Comparison of ENCODE assay signal across 11 cellular contexts in genomic region chr2:177396630-177397460, GRCh38. TPM values are rescaled to one million over a fixed set of nuclear protein-coding genes. Genes with fewer than 3 reads are reported as not detected.
DNase-seq lines count a peak whose midpoint lies in the region; ATAC-seq and TF ChIP-seq lines count a peak whose summit lies in the region.
"Had no signal": no experiment of that assay in that cellular context is flagged by ENCODE, and none has a peak within 500 bp of the region (broad histone marks: within the 10 kb centered on the region; RNA-seq: fewer than 3 reads in every experiment).

No MANE protein-coding gene starts in this region.

- DNase-seq in activated naive CD4-positive, alpha-beta T cell treated with anti-CD3 and anti-CD28 coated beads, Interleukin-2, amount 50 U/mL, for 72 hours (ENCODE audit: low spot score in 2 of 2), result no peak
- no peak for DNase-seq in activated naive CD4-positive, alpha-beta T cell (lab: John Stamatoyannopoulos, UW)
- no peak for DNase-seq in activated naive CD8-positive, alpha-beta T cell treated with anti-CD3 and anti-CD28 coated beads, Interleukin-2, amount 50 U/mL, for 24 hours
- DNase-seq in kidney glomerular epithelial cell (lab: John Stamatoyannopoulos, UW) (peak; percentile 79), vagina (ENCODE audit: extremely low spot score in 2 of 2) (no peak), dorsolateral prefrontal cortex (no peak)
- DNase-seq: NCI-H446 had no signal

- no peak for TF ChIP-seq CTCF in vagina (IDR thresholded peaks at IDR 0.05)
- TF ChIP-seq CTCF in dorsolateral prefrontal cortex (IDR thresholded peaks at IDR 0.05 in 54 of 56, conservative IDR thresholded peaks at IDR 0.05 in 2 of 56; ENCODE audit: low read depth in 1 of 56, partially characterized antibody in 56 of 56), result no peak

- H3K27me3 ChIP-seq in vagina (no peaks in the 10 kb centered on the region), dorsolateral prefrontal cortex (no peaks in the 10 kb centered on the region)

- ATAC-seq in activated naive CD4-positive, alpha-beta T cell treated with anti-CD3 and anti-CD28 coated beads, Interleukin-2, amount 50 U/mL, for 72 hours, result no peak
- ATAC-seq in activated naive CD8-positive, alpha-beta T cell treated with anti-CD3 and anti-CD28 coated beads, Interleukin-2, amount 50 U/mL, for 24 hours, result no peak
- ATAC-seq in GM19397 (IDR thresholded peaks at IDR 0.05; ENCODE audit: unreplicated experiment) (no peak), GM21529 (IDR thresholded peaks at IDR 0.05; ENCODE audit: unreplicated experiment) (no peak)

- H3K9me3 Mint-ChIP-seq in activated naive CD4-positive, alpha-beta T cell treated with anti-CD3 and anti-CD28 coated beads, Interleukin-2, amount 50 U/mL, for 72 hours, result no peaks in the 10 kb centered on the region
- H3K9me3 Mint-ChIP-seq in activated naive CD8-positive, alpha-beta T cell treated with anti-CD3 and anti-CD28 coated beads, Interleukin-2, amount 50 U/mL, for 24 hours, result no peaks in the 10 kb centered on the region

- peak overlapping the region; percentile 52 to 61 for H3K27ac Mint-ChIP-seq in activated naive CD4-positive, alpha-beta T cell treated with anti-CD3 and anti-CD28 coated beads, Interleukin-2, amount 50 U/mL, for 72 hours
- peak overlapping the region; percentile 67 for H3K27ac Mint-ChIP-seq in activated naive CD8-positive, alpha-beta T cell treated with anti-CD3 and anti-CD28 coated beads, Interleukin-2, amount 50 U/mL, for 24 hours

- H3K27ac ChIP-seq in vagina, result peak overlapping the region; percentile 19
- no peak overlapping the region for H3K27ac ChIP-seq in dorsolateral prefrontal cortex
- H3K27ac ChIP-seq: BLaER1 had no signal

- peaks cover 78% of the 10 kb centered on the region for H3K4me1 Mint-ChIP-seq in activated naive CD8-positive, alpha-beta T cell treated with anti-CD3 and anti-CD28 coated beads, Interleukin-2, amount 50 U/mL, for 24 hours

- H3K4me3 Mint-ChIP-seq in activated naive CD8-positive, alpha-beta T cell treated with anti-CD3 and anti-CD28 coated beads, Interleukin-2, amount 50 U/mL, for 24 hours, result peak overlapping the region; percentile 9

- TF ChIP-seq POLR2A in vagina (IDR thresholded peaks at IDR 0.05), result no peak

- H3K9me3 ChIP-seq in vagina, result no peaks in the 10 kb centered on the region
- H3K9me3 ChIP-seq: BLaER1 had no signal

- intact Hi-C loops in vagina (cut with DNase I), result no loop called here
- intact Hi-C loops in dorsolateral prefrontal cortex (cut with DNase I), result no loop called here

- H3K4me1 ChIP-seq in vagina, result peaks cover 52% of the 10 kb centered on the region

- peaks cover 17 to 18% of the 10 kb centered on the region in 2 donors for H3K36me3 Mint-ChIP-seq in activated naive CD4-positive, alpha-beta T cell treated with anti-CD3 and anti-CD28 coated beads, Interleukin-2, amount 50 U/mL, for 72 hours
- peaks cover 22% of the 10 kb centered on the region for H3K36me3 Mint-ChIP-seq in activated naive CD8-positive, alpha-beta T cell treated with anti-CD3 and anti-CD28 coated beads, Interleukin-2, amount 50 U/mL, for 24 hours (ENCODE audit: low read depth)

- no peak overlapping the region for H3K4me3 ChIP-seq in vagina
- H3K4me3 ChIP-seq in dorsolateral prefrontal cortex, result no peak overlapping the region
- H3K4me3 ChIP-seq: BLaER1, lung had no signal

- no peaks in the 10 kb centered on the region for H3K36me3 ChIP-seq in vagina

- H3K27me3 Mint-ChIP-seq in activated naive CD8-positive, alpha-beta T cell treated with anti-CD3 and anti-CD28 coated beads, Interleukin-2, amount 50 U/mL, for 24 hours, result no peaks in the 10 kb centered on the region

RNA-seq across cellular contexts. Expression of gene AGPS, which starts 4.3 kb away (rescaled TPM):
- total RNA-seq in activated naive CD4-positive, alpha-beta T cell treated with anti-CD3 and anti-CD28 coated beads, Interleukin-2, amount 50 U/mL, for 72 hours, result 10 to 100 TPM; 46.5 to 53.2 TPM
- 27.3 TPM for total RNA-seq in vagina
- 10 to 100 TPM; 20.2 to 45.0 (median 29.5) TPM for total RNA-seq in dorsolateral prefrontal cortex
